In the genomic region with DNA sequence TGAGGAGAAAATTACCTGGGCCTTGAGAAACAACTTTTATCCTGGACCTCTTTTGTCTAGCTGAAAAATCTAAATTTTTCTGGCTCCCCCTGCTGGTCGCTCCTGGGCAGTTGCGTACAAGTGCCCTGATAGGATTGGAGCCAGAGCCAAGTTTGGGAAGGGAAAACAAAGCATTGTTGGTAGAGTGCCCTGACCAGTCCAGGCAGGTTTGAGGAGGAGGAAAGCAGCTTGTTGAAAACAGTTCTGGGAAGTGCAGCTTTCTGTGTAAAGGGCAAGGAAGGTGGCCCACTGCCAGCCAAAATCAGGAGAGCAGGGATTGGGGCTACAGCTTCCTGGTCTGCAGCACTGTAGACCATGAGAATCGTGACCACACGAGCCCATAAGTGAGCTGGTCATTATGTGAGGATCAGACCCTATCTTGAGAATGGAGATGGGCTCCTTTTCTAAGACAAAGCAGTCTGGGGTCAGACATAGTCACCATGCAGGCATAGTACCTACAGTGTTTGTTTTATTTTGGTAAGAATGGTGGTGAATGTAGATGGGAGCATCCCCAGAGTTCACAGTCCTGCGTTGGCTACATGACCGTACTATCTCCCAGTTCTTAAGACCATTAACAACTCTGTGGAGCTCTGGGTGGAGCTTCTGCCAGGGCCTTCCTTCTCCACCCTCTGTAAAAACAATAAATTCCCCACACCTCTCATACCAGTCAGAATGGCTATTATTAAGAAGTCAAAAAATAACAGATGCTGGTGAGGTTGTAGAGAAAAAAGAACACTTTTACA, we compare ENCODE assay signal across 8 cellular contexts. TPM values are rescaled to one million over a fixed set of nuclear protein-coding genes. Genes with fewer than 3 reads are reported as not detected.
DNase-seq lines count a peak whose midpoint lies in the region; ATAC-seq, FAIRE-seq and TF ChIP-seq lines count a peak whose summit lies in the region.

No MANE protein-coding gene starts in this region.

- H3K9me3 ChIP-seq in iPS-20b (ENCODE audit: insufficient read depth, low read depth, low read length) = peaks cover 9% of the 10 kb centered on the region
- H3K9me3 ChIP-seq in skeletal muscle satellite cell (replicated peaks; ENCODE audit: low read length) = no peaks in the 10 kb centered on the region

- ATAC-seq in GM18517 (IDR thresholded peaks at IDR 0.05; ENCODE audit: unreplicated experiment) = no peak
- ATAC-seq in HG03280 (IDR thresholded peaks at IDR 0.05; ENCODE audit: unreplicated experiment) = no peak

- in situ Hi-C loops in G401 (cut with HindIII; ENCODE audit: low sequenced_read_pairs) = no loop called here

- DNase-seq in G401 (ENCODE audit: low spot score) = peak; percentile 85
- DNase-seq in NCI-H1105 treated with DMSO at 0.1 percent for 48 hours (lab: John Stamatoyannopoulos, UW) = peak; percentile 95
- DNase-seq in bronchial epithelial cell (ENCODE audit: low read depth) = peak; percentile 93

- H3K27me3 ChIP-seq in bronchial epithelial cell (ENCODE audit: control insufficient read depth, insufficient read depth, low read length) (no peaks in the 10 kb centered on the region), iPS-20b (ENCODE audit: insufficient read depth, low read length) (no peaks in the 10 kb centered on the region), skeletal muscle satellite cell (ENCODE audit: control insufficient read depth, insufficient read depth, low read length) (peaks cover 4% of the 10 kb centered on the region)

- no peak overlapping the region for H3K4me3 ChIP-seq in bronchial epithelial cell (ENCODE audit: low read depth, low read length)
- H3K4me3 ChIP-seq in iPS-20b (ENCODE audit: low read length) = no peak overlapping the region
- no peak overlapping the region for H3K4me3 ChIP-seq in skeletal muscle satellite cell (ENCODE audit: low read length)

- H3K4me1 ChIP-seq in iPS-20b (ENCODE audit: insufficient read depth, low read length) = peaks cover 5% of the 10 kb centered on the region
- H3K4me1 ChIP-seq in skeletal muscle satellite cell (ENCODE audit: control insufficient read depth, insufficient read depth, low read length) = no peaks in the 10 kb centered on the region

- no peak for FAIRE-seq in bronchial epithelial cell (lab: Jason Lieb, UNC)

- H3K27ac ChIP-seq in VCaP = peak overlapping the region; percentile 88
- H3K27ac ChIP-seq in iPS-20b (ENCODE audit: low read length) = no peak overlapping the region

- no peaks in the 10 kb centered on the region for H3K36me3 ChIP-seq in bronchial epithelial cell (ENCODE audit: control insufficient read depth, insufficient read depth, low read length)
- no peaks in the 10 kb centered on the region for H3K36me3 ChIP-seq in iPS-20b (ENCODE audit: insufficient read depth, low read depth, low read length)
- H3K36me3 ChIP-seq in skeletal muscle satellite cell (ENCODE audit: insufficient read depth, low read length) = no peaks in the 10 kb centered on the region

- H3K4me2 ChIP-seq in skeletal muscle satellite cell (ENCODE audit: low read length) = peak overlapping the region; percentile 5

- H3K9ac ChIP-seq in iPS-20b (ENCODE audit: low read depth, low read length) (peak overlapping the region; percentile 52; the same call in 1 of the 2 replicates), skeletal muscle satellite cell (ENCODE audit: low read depth, low read length) (peak overlapping the region; percentile 23)

- peak; percentile 93 for TF ChIP-seq CTCF in VCaP (conservative IDR thresholded peaks at IDR 0.05)
- TF ChIP-seq CTCF in bronchial epithelial cell (IDR thresholded peaks at IDR 0.05; ENCODE audit: insufficient read depth, low read length, severe bottlenecking) = peak; percentile 80

RNA-seq across cellular contexts. Expression of a gene that starts 21.3 kb away (rescaled TPM):
- 9.3 and 12.5 TPM in 2 replicates for total RNA-seq in G401 (2014; rRNA removed; shearing (Covaris generic))
- 6.3 and 13.3 TPM in 2 replicates for total RNA-seq in bronchial epithelial cell
- total RNA-seq in skeletal muscle satellite cell (2012; rRNA removed) = 4.4 and 6.6 TPM in 2 replicates

RNA-seq across cellular contexts. Expression of a gene that starts 32.6 kb away (rescaled TPM):
- 30.2 and 30.8 TPM in 2 replicates for total RNA-seq in G401 (2014; rRNA removed; shearing (Covaris generic))
- total RNA-seq in bronchial epithelial cell = 3.2 and 5.3 TPM in 2 replicates
- total RNA-seq in skeletal muscle satellite cell (2012; rRNA removed) = 8.3 and 8.9 TPM in 2 replicates
